ENCODE assay signal across 19 cellular contexts in the genomic region with DNA sequence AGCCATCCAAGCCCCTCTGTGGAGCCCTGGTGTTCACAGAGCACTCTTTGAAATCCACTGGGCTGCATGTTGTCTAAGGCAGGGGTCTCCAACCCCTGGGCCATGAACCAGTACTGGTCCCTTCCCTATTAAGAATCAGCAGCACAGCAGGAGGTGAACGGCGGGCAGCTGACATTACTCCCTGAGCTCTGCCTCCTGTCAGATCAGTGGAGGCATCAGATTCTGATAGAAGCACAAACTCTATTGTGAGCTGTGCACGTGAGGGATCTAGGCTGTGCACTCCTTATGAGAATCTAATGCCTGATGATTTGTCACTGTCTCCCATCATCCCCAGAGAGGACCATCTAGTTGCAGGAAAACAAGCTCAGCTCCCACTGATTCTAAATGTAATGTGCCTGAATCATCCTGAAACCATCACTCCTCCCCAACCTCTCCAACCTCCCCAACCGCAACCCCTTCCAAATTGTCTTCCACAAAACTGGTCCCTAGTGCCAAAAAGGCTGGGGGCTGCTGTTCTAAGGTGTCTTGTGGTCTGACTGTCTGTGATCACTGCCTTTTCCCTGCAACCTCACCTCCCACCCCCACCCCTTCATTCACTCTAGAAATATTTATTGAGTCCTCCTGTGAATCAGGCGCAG.
DNase-seq lines count a peak whose midpoint lies in the region; ATAC-seq lines count a peak whose summit lies in the region.
"Had no signal": no experiment of that assay in that cellular context is flagged by ENCODE, and none has a peak within 500 bp of the region (broad histone marks: within the 10 kb centered on the region; RNA-seq: fewer than 3 reads in every experiment).

No MANE protein-coding gene starts in this region.

- no peaks in the 10 kb centered on the region for H3K36me3 ChIP-seq in CD8-positive, alpha-beta memory T cell (ENCODE audit: insufficient read depth, low read length)
- H3K36me3 ChIP-seq: MG63, thyroid gland had no signal

- POLR2A ChIA-PET in CD8-positive, alpha-beta memory T cell (lab: Charles Lee), result no interaction called here

- H3K27ac Mint-ChIP-seq in CD8-positive, alpha-beta memory T cell, result no peak overlapping the region
- H3K27ac Mint-ChIP-seq: dendritic cell treated with granulocyte-macrophage colony-stimulating factor and Interleukin-4, amounts not matched to agents 40 ng/mL and 50 ng/mL, for 4 days had no signal

- CTCF ChIA-PET in CD8-positive, alpha-beta memory T cell (lab: Charles Lee), result interaction anchor here (1.4 to 1.9 kb wide), 2 partner anchors 93 to 414 kb away, joined by 3 to 6 read pairs; no protein-coding TSS in a partner anchor

- no peaks in the 10 kb centered on the region for H3K9me3 ChIP-seq in CD8-positive, alpha-beta memory T cell (ENCODE audit: low read length)
- H3K9me3 ChIP-seq: thyroid gland had no signal

- H3K4me3 Mint-ChIP-seq in CD8-positive, alpha-beta memory T cell, result no peak overlapping the region
- H3K4me3 Mint-ChIP-seq: dendritic cell treated with granulocyte-macrophage colony-stimulating factor and Interleukin-4, amounts not matched to agents 40 ng/mL and 50 ng/mL, for 4 days had no signal

- H3K36me3 Mint-ChIP-seq in CD8-positive, alpha-beta memory T cell, result no peaks in the 10 kb centered on the region
- H3K36me3 Mint-ChIP-seq: brain had no signal

- peak overlapping the region; percentile 88 for H3K27ac ChIP-seq in substantia nigra (ENCODE audit: low read depth, low read length, poor library complexity, severe bottlenecking)
- no peak overlapping the region for H3K27ac ChIP-seq in CD8-positive, alpha-beta memory T cell (ENCODE audit: low read depth, low read length)
- H3K27ac ChIP-seq: parathyroid adenoma, skin epidermis, thyroid gland had no signal

- H3K4me3 ChIP-seq in CD8-positive, alpha-beta memory T cell (ENCODE audit: low read length), result no peak overlapping the region
- H3K4me3 ChIP-seq: MG63, skin epidermis, thyroid gland had no signal

- H3K4me1 ChIP-seq in CD8-positive, alpha-beta memory T cell (ENCODE audit: insufficient read depth, low read length), result no peaks in the 10 kb centered on the region
- H3K4me1 ChIP-seq: parathyroid adenoma had no signal

- peaks cover 3% of the 10 kb centered on the region for H3K27me3 ChIP-seq in CD8-positive, alpha-beta memory T cell (ENCODE audit: insufficient read depth, low read length, poor library complexity, severe bottlenecking)
- H3K27me3 ChIP-seq: MG63, thyroid gland had no signal

- H3K9me3 Mint-ChIP-seq in CD8-positive, alpha-beta memory T cell, result no peaks in the 10 kb centered on the region
- H3K9me3 Mint-ChIP-seq: dendritic cell treated with granulocyte-macrophage colony-stimulating factor and Interleukin-4, amounts not matched to agents 40 ng/mL and 50 ng/mL, for 4 days had no signal

- peak; percentile 6 for ATAC-seq in left lobe of liver

- peaks cover 14 to 49% of the 10 kb centered on the region in 2 donors for H3K27me3 Mint-ChIP-seq in CD8-positive, alpha-beta memory T cell

- peaks cover 2 to 5% (median 4%) of the 10 kb centered on the region in 3 donors for H3K4me1 Mint-ChIP-seq in CD8-positive, alpha-beta memory T cell

- DNase-seq in DMS153 (lab: John Stamatoyannopoulos, UW) (peak; percentile 59), DMS153 treated with DMSO at 0.1 percent for 48 hours (lab: John Stamatoyannopoulos, UW; ENCODE audit: unreplicated experiment) (no peak), NCI-H748 treated with DMSO at 0.1 percent for 48 hours (lab: John Stamatoyannopoulos, UW) (peak; percentile 90), left lobe of liver (ENCODE audit: low spot score) (no peak), substantia nigra (lab: John Stamatoyannopoulos, UW) (peak in 1 of 49 donors; percentile 19), COR-L47 (lab: John Stamatoyannopoulos, UW) (no peak)
- DNase-seq in stimulated activated CD4-positive, alpha-beta T cell treated with anti-CD3 and anti-CD28 coated beads, Interleukin-12 subunit alpha, Interleukin-12 subunit beta, amount 100 ng/mL, for 4 hours, result no peak
- DNase-seq in CD8-positive, alpha-beta memory T cell, result no peak
- DNase-seq: 8988T; activated naive CD4-positive, alpha-beta T cell treated with anti-CD3 and anti-CD28 coated beads, Interleukin-2, amount 50 U/mL, for 16 hours; DND-41; erythroblast; MG63; NCI-H187; thyroid gland had no signal

Comparison
In these comparisons a context has a peak if more than half of its experiments do, and no peak if none do; other contexts are left out.
1. DNase-seq: peak in DMS153 (single experiment) and NCI-H748 treated with DMSO at 0.1 percent for 48 hours (single experiment); none in DMS153 treated with DMSO at 0.1 percent for 48 hours (single experiment), left lobe of liver (single experiment), COR-L47 (single experiment), stimulated activated CD4-positive, alpha-beta T cell treated with anti-CD3 and anti-CD28 coated beads, Interleukin-12 subunit alpha, Interleukin-12 subunit beta, amount 100 ng/mL, for 4 hours (single experiment) and CD8-positive, alpha-beta memory T cell (0 of 5).